ENCODE assay signal across 29 cellular contexts in the genomic region with DNA sequence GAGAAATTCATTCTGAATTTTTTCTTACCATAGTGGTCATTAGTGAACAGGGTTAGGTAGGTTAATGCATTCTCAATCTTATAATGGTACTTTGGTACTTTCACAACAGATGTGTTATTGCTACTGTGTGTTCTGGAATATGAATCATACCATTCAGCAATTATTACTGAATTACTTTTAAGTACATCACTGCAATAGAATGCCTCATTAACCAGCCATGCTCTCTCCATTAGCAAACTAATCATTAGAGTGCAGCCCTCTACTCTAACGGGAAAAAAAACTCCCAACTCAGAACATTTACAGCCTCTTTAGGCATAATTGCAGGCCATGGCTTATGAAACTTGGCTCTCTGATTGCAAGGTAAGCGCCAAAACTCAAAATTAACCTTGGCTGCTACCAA.
DNase-seq lines count a peak whose midpoint lies in the region; ATAC-seq, FAIRE-seq and TF ChIP-seq lines count a peak whose summit lies in the region.
"Had no signal": no experiment of that assay in that cellular context is flagged by ENCODE, and none has a peak within 500 bp of the region (broad histone marks: within the 10 kb centered on the region; RNA-seq: fewer than 3 reads in every experiment).

No MANE protein-coding gene starts in this region.

- no peak for FAIRE-seq in endothelial cell of umbilical vein (lab: Jason Lieb, UNC)
- FAIRE-seq: pancreas, small intestine had no signal

- CTCF ChIA-PET in HEK293 (lab: Yijun Ruan, JAX): interaction anchor here (0.6 kb wide), 1 partner anchor 95 kb away, joined by 4 read pairs; no protein-coding TSS in a partner anchor
- CTCF ChIA-PET in endothelial cell of umbilical vein (lab: Charles Lee): interaction anchor here (1.1 kb wide), 1 partner anchor 306 kb away, joined by 3 read pairs; no protein-coding TSS in a partner anchor

- peaks cover 0 to 17% (median 0%) of the 10 kb centered on the region in 11 experiments; a peak in 7 of 22 replicates for H3K36me3 ChIP-seq in BLaER1 treated with 17β-estradiol and CSF1 and Interleukin-3, amounts not matched to agents 10 nM and 100 nM
- H3K36me3 ChIP-seq in HEK293 (ENCODE audit: control insufficient read depth in 2 of 2, insufficient read depth in 1 of 2, low read length in 2 of 2): no peaks in the 10 kb centered on the region
- H3K36me3 ChIP-seq in endothelial cell of umbilical vein (ENCODE audit: control insufficient read depth in 2 of 2, extremely low read depth in 1 of 2, insufficient read depth in 2 of 2, low read length in 2 of 2): no peaks in the 10 kb centered on the region
- H3K36me3 ChIP-seq: BE2C, breast epithelium, colonic mucosa, heart left ventricle, pancreas, Peyer's patch, tibial nerve had no signal

- dilution Hi-C loops in endothelial cell of umbilical vein (cut with MboI; ENCODE audit: extremely low pct_ligation_motif_present, low sequenced_read_pairs): no loop called here

- peaks cover 15 to 98% (median 31%) of the 10 kb centered on the region in 10 experiments for H3K4me1 ChIP-seq in BLaER1 treated with 17β-estradiol and CSF1 and Interleukin-3, amounts not matched to agents 10 nM and 100 nM
- H3K4me1 ChIP-seq in HEK293 (ENCODE audit: control insufficient read depth, insufficient read depth, low read length) (peaks cover 17% of the 10 kb centered on the region), endothelial cell of umbilical vein (ENCODE audit: control insufficient read depth, extremely low read depth, insufficient read depth, low read length) (peaks cover 22% of the 10 kb centered on the region)
- H3K4me1 ChIP-seq: Peyer's patch had no signal

- H3K4me3 ChIP-seq in BLaER1 treated with 17β-estradiol and CSF1 and Interleukin-3, amounts not matched to agents 10 nM and 100 nM: no peak overlapping the region
- no peak overlapping the region for H3K4me3 ChIP-seq in HEK293 (ENCODE audit: low read depth, low read length)
- H3K4me3 ChIP-seq in endothelial cell of umbilical vein (replicated peaks in 1 of 3; ENCODE audit: insufficient read depth in 1 of 3, low read depth in 1 of 3, low read length in 3 of 3): no peak overlapping the region
- H3K4me3 ChIP-seq: breast epithelium, colonic mucosa, heart left ventricle, pancreas, Peyer's patch, tibial nerve had no signal

- peak; percentile 79 for DNase-seq in NCI-H2227 (lab: John Stamatoyannopoulos, UW; ENCODE audit: unreplicated experiment)
- no peak for DNase-seq in endothelial cell of umbilical vein (ENCODE audit: low read depth, low spot score)
- no peak for DNase-seq in activated gamma-delta T cell treated with Interleukin-2 at 50 U/mL for 16 hours
- DNase-seq in AG08395 (ENCODE audit: low spot score): no peak
- DNase-seq: activated CD4-positive, alpha-beta memory T cell treated with anti-CD3 and anti-CD28 coated beads for 36 hours; activated CD8-positive, alpha-beta memory T cell treated with anti-CD3 and anti-CD28 coated beads, Interleukin-2, amount 50 U/mL, for 4 hours; BE2C; colonic mucosa; effector CD8-positive, alpha-beta T cell; erythroblast; GF-D8; heart left ventricle; HFFc6; KG1; NCI-H1694 treated with DMSO at 0.1 percent for 48 hours; NCI-H510A; nephron progenitor cell; pancreas; Peyer's patch; small intestine; stimulated activated CD4-positive, alpha-beta T cell treated with anti-CD3 and anti-CD28 coated beads, Interleukin-1b, Interleukin-23, amount 100 ng/mL, for 48 hours; stimulated activated CD8-positive, alpha-beta memory T cell treated with anti-CD3 and anti-CD28 coated beads, Interleukin-4, amount 100 ng/mL, for 48 hours; T-cell had no signal

- H2AFZ ChIP-seq in endothelial cell of umbilical vein (ENCODE audit: low read depth, low read length): no peak overlapping the region

- H3K27me3 ChIP-seq in BLaER1 treated with 17β-estradiol and CSF1 and Interleukin-3, amounts not matched to agents 10 nM and 100 nM: no peaks in the 10 kb centered on the region
- H3K27me3 ChIP-seq in endothelial cell of umbilical vein (ENCODE audit: control insufficient read depth in 2 of 2, insufficient read depth in 2 of 2, low read length in 2 of 2): no peaks in the 10 kb centered on the region
- H3K27me3 ChIP-seq: BE2C, breast epithelium, colonic mucosa, heart left ventricle, pancreas, Peyer's patch, tibial nerve had no signal

- ATAC-seq in GM21526 (IDR thresholded peaks at IDR 0.05; ENCODE audit: low FRiP score, unreplicated experiment): no peak
- ATAC-seq: activated T-helper 17 cell treated with anti-CD3 and anti-CD28 coated beads, Interleukin-2, amount 50 U/mL, for 72 hours; heart left ventricle; T-cell had no signal

- intact Hi-C loops in endothelial cell of umbilical vein (cut with micrococcal nuclease): no loop called here

- BruUV-seq in endothelial cell of umbilical vein (replicated peaks; lab: Mats Ljungman, UMichigan): no TSS peak

- H3K79me2 ChIP-seq in endothelial cell of umbilical vein (ENCODE audit: control insufficient read depth, insufficient read depth, low read length): peaks cover 98% of the 10 kb centered on the region

- H3K9me1 ChIP-seq in endothelial cell of umbilical vein (replicated peaks; ENCODE audit: control insufficient read depth, extremely low read depth, insufficient read depth, low read length): no peaks in the 10 kb centered on the region

- H3K27ac ChIP-seq in BLaER1 treated with 17β-estradiol and CSF1 and Interleukin-3, amounts not matched to agents 10 nM and 100 nM: peak overlapping the region in 3 of 11 experiments; percentile 35 to 74 (median 58); a peak in 7 of 22 replicates
- no peak overlapping the region for H3K27ac ChIP-seq in HEK293 (ENCODE audit: extremely low read depth, low read depth, low read length)
- H3K27ac ChIP-seq in endothelial cell of umbilical vein (ENCODE audit: insufficient read depth, low read depth, low read length): no peak overlapping the region
- H3K27ac ChIP-seq: breast epithelium, heart left ventricle, pancreas, Peyer's patch, tibial nerve had no signal

- peak overlapping the region in 7 of 11 experiments; percentile 36 to 79 (median 74); a peak in 10 of 22 replicates for H3K4me2 ChIP-seq in BLaER1 treated with 17β-estradiol and CSF1 and Interleukin-3, amounts not matched to agents 10 nM and 100 nM
- peak overlapping the region; percentile 0 for H3K4me2 ChIP-seq in endothelial cell of umbilical vein (ENCODE audit: insufficient read depth, low read length)

- 0 out of 22 replicates have a peak overlapping the region, but pooled peaks of 1 of the 11 experiments have one; percentile 28 for H3K9ac ChIP-seq in BLaER1 treated with 17β-estradiol and CSF1 and Interleukin-3, amounts not matched to agents 10 nM and 100 nM
- no peak overlapping the region for H3K9ac ChIP-seq in endothelial cell of umbilical vein (replicated peaks; ENCODE audit: extremely low read depth, insufficient read depth, low read length)

- H4K20me1 ChIP-seq in BLaER1 treated with 17β-estradiol and CSF1 and Interleukin-3, amounts not matched to agents 10 nM and 100 nM: peaks cover 0 to 63% (median 7%) of the 10 kb centered on the region in 11 experiments; a peak in 9 of 22 replicates
- peaks cover 13% of the 10 kb centered on the region for H4K20me1 ChIP-seq in endothelial cell of umbilical vein (replicated peaks; ENCODE audit: control insufficient read depth, extremely low read depth, insufficient read depth, low read length)

- POLR2A ChIA-PET in HEK293 (lab: Yijun Ruan, JAX): no interaction called here
- POLR2A ChIA-PET in endothelial cell of umbilical vein (lab: Charles Lee): no interaction called here

- peaks cover 0 to 18% (median 0%) of the 10 kb centered on the region in 11 experiments; a peak in 5 of 22 replicates for H3K9me3 ChIP-seq in BLaER1 treated with 17β-estradiol and CSF1 and Interleukin-3, amounts not matched to agents 10 nM and 100 nM (replicated peaks in 1 of 11)
- H3K9me3 ChIP-seq in HEK293 (ENCODE audit: control insufficient read depth, insufficient read depth, low read depth, low read length): no peaks in the 10 kb centered on the region
- no peaks in the 10 kb centered on the region for H3K9me3 ChIP-seq in endothelial cell of umbilical vein (replicated peaks; ENCODE audit: control insufficient read depth, insufficient read depth, low read length)
- H3K9me3 ChIP-seq: BE2C, breast epithelium, colonic mucosa, heart left ventricle, pancreas, Peyer's patch, tibial nerve had no signal

- TF ChIP-seq CTCF in HEK293 (tag by site-specific recombination; IDR thresholded peaks at IDR 0.05) (no peak), endothelial cell of umbilical vein (IDR thresholded peaks at IDR 0.05; ENCODE audit: extremely low read depth in 1 of 2, insufficient read depth in 1 of 2, low read depth in 1 of 2, low read length in 2 of 2) (no peak)

- no peak for TF ChIP-seq POLR2A in endothelial cell of umbilical vein (IDR thresholded peaks at IDR 0.05; ENCODE audit: low read depth, low read length)

TF ChIP-seq in endothelial cell of umbilical vein, 7 proteins besides CTCF, POLR2A, EP300 and RAD21:
- TF ChIP-seq MYC (IDR thresholded peaks at IDR 0.05; ENCODE audit: low read depth, low read length) (no peak), POLR2AphosphoS5 (IDR thresholded peaks at IDR 0.05; ENCODE audit: insufficient read depth, low read depth, low read length) (no peak), GATA2 (IDR thresholded peaks at IDR 0.05; ENCODE audit: insufficient read depth, insufficient read length, low read depth, low read length) (no peak), FOS (IDR thresholded peaks at IDR 0.05; ENCODE audit: borderline replicate concordance, insufficient read depth, low read length) (no peak), JUN (IDR thresholded peaks at IDR 0.05; ENCODE audit: borderline replicate concordance, insufficient read depth, insufficient read length, low read depth) (no peak), EZH2 (IDR thresholded peaks at IDR 0.05; ENCODE audit: borderline replicate concordance, low read depth, low read length, severe bottlenecking) (no peak)
- TF ChIP-seq, protein P1, sequence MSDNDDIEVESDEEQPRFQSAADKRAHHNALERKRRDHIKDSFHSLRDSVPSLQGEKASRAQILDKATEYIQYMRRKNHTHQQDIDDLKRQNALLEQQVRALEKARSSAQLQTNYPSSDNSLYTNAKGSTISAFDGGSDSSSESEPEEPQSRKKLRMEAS (IDR thresholded peaks at IDR 0.05; ENCODE audit: insufficient read depth, insufficient read length): no peak
TF ChIP-seq in endothelial cell of umbilical vein: peak in this region for 0.
